ENCODE assay signal across 2 cellular contexts in genomic region chr16:52469775-52470174, GRCh38.
TF ChIP-seq lines count a peak whose summit lies in the region.

No MANE protein-coding gene starts in this region.

TF ChIP-seq in GM23338, 12 proteins besides CTCF, POLR2A, EP300 and RAD21 (continued from another document):
- TF ChIP-seq ZNF331 (CRISPR knock-in tag; IDR thresholded peaks at IDR 0.05; ENCODE audit: low read depth) (no peak), STAT1 (IDR thresholded peaks at IDR 0.05; ENCODE audit: unreplicated experiment) (no peak), CREB1 (CRISPR knock-in tag; IDR thresholded peaks at IDR 0.05; ENCODE audit: low read depth) (no peak), ZNF462 (CRISPR knock-in tag; IDR thresholded peaks at IDR 0.05) (no peak), EZH2phosphoT487 (IDR thresholded peaks at IDR 0.05; ENCODE audit: unreplicated experiment) (no peak), NANOG (IDR thresholded peaks at IDR 0.05; ENCODE audit: borderline replicate concordance) (no peak)

TF ChIP-seq in WTC11, 78 proteins besides CTCF, POLR2A, EP300 and RAD21 (continued from another document):
- no peak for TF ChIP-seq PRDM15 (CRISPR knock-in tag; IDR thresholded peaks at IDR 0.05)
- no peak for TF ChIP-seq JUN (CRISPR knock-in tag; IDR thresholded peaks at IDR 0.05)
- no peak for TF ChIP-seq SP1 (CRISPR knock-in tag; conservative IDR thresholded peaks at IDR 0.05)
- no peak for TF ChIP-seq HMGXB4 (CRISPR knock-in tag; IDR thresholded peaks at IDR 0.05)
- no peak for TF ChIP-seq NR1H2 (CRISPR knock-in tag; IDR thresholded peaks at IDR 0.05)
- TF ChIP-seq ZNF416 (CRISPR knock-in tag; IDR thresholded peaks at IDR 0.05) = no peak
- TF ChIP-seq ZNF425 (CRISPR knock-in tag; conservative IDR thresholded peaks at IDR 0.05) = no peak
TF ChIP-seq in WTC11: peak in this region for 0.
